In genomic region chrX:23003121-23003520, GRCh38 we compare ENCODE assay signal across 1 cellular context.
TF ChIP-seq lines count a peak whose summit lies in the region.

No MANE protein-coding gene starts in this region.

TF ChIP-seq in A549, 52 proteins besides CTCF, POLR2A, EP300 and RAD21 (continued from another document):
- no peak for TF ChIP-seq SMC3 (IDR thresholded peaks at IDR 0.05)
- TF ChIP-seq HDAC2 (IDR thresholded peaks at IDR 0.05) = no peak
- TF ChIP-seq ESRRA (IDR thresholded peaks at IDR 0.05; ENCODE audit: borderline replicate concordance, low read length) = no peak
- no peak for TF ChIP-seq HOXA7 (CRISPR knock-in tag; IDR thresholded peaks at IDR 0.05)
- TF ChIP-seq SREBF2 (IDR thresholded peaks at IDR 0.05) = no peak
- no peak for TF ChIP-seq MAX (IDR thresholded peaks at IDR 0.05)
